Comparison of ENCODE assay signal across 16 cellular contexts in genomic region chr6:169709293-169709692, GRCh38. TPM values are rescaled to one million over a fixed set of nuclear protein-coding genes. Genes with fewer than 3 reads are reported as not detected.
DNase-seq lines count a peak whose midpoint lies in the region; ATAC-seq, FAIRE-seq and TF ChIP-seq lines count a peak whose summit lies in the region.
"Had no signal": no experiment of that assay in that cellular context is flagged by ENCODE, and none has a peak within 500 bp of the region (broad histone marks: within the 10 kb centered on the region; RNA-seq: fewer than 3 reads in every experiment).

No MANE protein-coding gene starts in this region.

- H3K9me3 ChIP-seq in SU-DHL-6 (ENCODE audit: insufficient read depth, low read length) = no peaks in the 10 kb centered on the region
- H3K9me3 ChIP-seq: heart left ventricle, lower lobe of right lung, right atrium auricular region had no signal

- intact Hi-C loops in Calu3 (cut with micrococcal nuclease; ENCODE audit: unreplicated experiment) = no loop called here

- H3K4me3 ChIP-seq in SU-DHL-6 (ENCODE audit: insufficient read depth, low read length, poor library complexity, severe bottlenecking) = no peak overlapping the region
- H3K4me3 ChIP-seq: heart left ventricle, lower lobe of right lung, right atrium auricular region had no signal

- CTCF ChIA-PET in Calu3 (lab: Charles Lee) = no interaction called here
- CTCF ChIA-PET in GM10248 (lab: Yijun Ruan, JAX) = interaction anchor here (1.2 to 1.6 kb wide), 5 partner anchors 8 to 122 kb away, joined by 3 to 9 read pairs (median 5); no protein-coding TSS in a partner anchor

- H2AFZ ChIP-seq in SU-DHL-6 (ENCODE audit: low read depth, low read length, severe bottlenecking) = no peak overlapping the region

- H3K9me3 Mint-ChIP-seq in Calu3 (ENCODE audit: low read depth, unreplicated experiment) = no peaks in the 10 kb centered on the region

- no peak overlapping the region for H3K4me2 ChIP-seq in SU-DHL-6 (ENCODE audit: low read depth, low read length, poor library complexity, severe bottlenecking)

- no peaks in the 10 kb centered on the region for H3K4me1 Mint-ChIP-seq in Calu3 (ENCODE audit: low read depth, unreplicated experiment)

- peaks cover 25% of the 10 kb centered on the region for H3K36me3 Mint-ChIP-seq in Calu3 (ENCODE audit: insufficient read depth, unreplicated experiment)

- H3K36me3 ChIP-seq in SU-DHL-6 (ENCODE audit: low read length) = peaks cover 30% of the 10 kb centered on the region

- peak; percentile 50 for ATAC-seq in GM18858 (IDR thresholded peaks at IDR 0.05; ENCODE audit: unreplicated experiment)
- peak; percentile 75 for ATAC-seq in HG02973 (IDR thresholded peaks at IDR 0.05; ENCODE audit: unreplicated experiment)
- ATAC-seq: HCT116, heart left ventricle, lower lobe of right lung had no signal

- no peaks in the 10 kb centered on the region for H3K27me3 ChIP-seq in SU-DHL-6 (ENCODE audit: low read length)
- H3K27me3 ChIP-seq: heart left ventricle, right atrium auricular region had no signal

- DNase-seq in DMS153 (lab: John Stamatoyannopoulos, UW) = no peak
- DNase-seq in Calu3 = no peak
- no peak for DNase-seq in GM10248 (ENCODE audit: extremely low spot score)
- DNase-seq: AML-193, GF-D8, heart left ventricle, lower lobe of right lung, NCI-H2029 treated with DMSO at 0.1 percent for 48 hours, NCI-H446 treated with DMSO at 0.1 percent for 48 hours, SHP77 had no signal

- BruUV-seq in Calu3 (replicated peaks; lab: Mats Ljungman, UMichigan) = no TSS peak

- no peak overlapping the region for H3K9ac ChIP-seq in SU-DHL-6 (ENCODE audit: low read length)

- H3K27ac ChIP-seq in SU-DHL-6 (ENCODE audit: low read depth, low read length) = peak overlapping the region; percentile 23; the same call in 1 of the 2 replicates
- H3K27ac ChIP-seq: heart left ventricle, lower lobe of right lung, right atrium auricular region had no signal

- peaks cover 57% of the 10 kb centered on the region for H3F3A ChIP-seq in SU-DHL-6 (ENCODE audit: insufficient read depth)

- TF ChIP-seq CTCF in SU-DHL-6 (IDR thresholded peaks at IDR 0.05; ENCODE audit: insufficient read depth, low read length, poor library complexity, severe bottlenecking) (no peak), Calu3 (IDR thresholded peaks at IDR 0.05; ENCODE audit: unreplicated experiment) (no peak), GM10248 (IDR thresholded peaks at IDR 0.05; ENCODE audit: control extremely low read depth, extremely low read depth, low read depth, missing control alignments) (no peak)

- peaks cover 16% of the 10 kb centered on the region for H3K79me2 ChIP-seq in SU-DHL-6 (ENCODE audit: insufficient read depth, low read length)

- no peak overlapping the region for H3K27ac Mint-ChIP-seq in Calu3 (ENCODE audit: unreplicated experiment)

- H3K9me2 ChIP-seq in SU-DHL-6 (replicated peaks; ENCODE audit: insufficient read depth, low read length) = no peaks in the 10 kb centered on the region

- no peaks in the 10 kb centered on the region for H3K27me3 Mint-ChIP-seq in Calu3 (ENCODE audit: unreplicated experiment)

- POLR2A ChIA-PET in GM10248 (lab: Yijun Ruan, JAX) = interaction anchor here (1.6 kb wide), 1 partner anchor 8 kb away, joined by 4 read pairs; the partner anchor contains the start of genes C6orf120 and WDR27

- no peak overlapping the region for H3K4me3 Mint-ChIP-seq in Calu3 (ENCODE audit: low read depth, unreplicated experiment)

- H4K20me1 ChIP-seq in SU-DHL-6 (ENCODE audit: low read depth, low read length) = peaks cover 4% of the 10 kb centered on the region

- peak; percentile 11 for FAIRE-seq in G401.6 (lab: Jason Lieb, UNC)

RNA-seq across cellular contexts. Expression of gene C6orf120, which starts 7.4 kb away (rescaled TPM):
- total RNA-seq in Calu3 (2022) = 20.9 and 25.0 TPM in 2 replicates

RNA-seq across cellular contexts. Expression of gene WDR27, which starts 7.5 kb away (rescaled TPM):
- total RNA-seq in Calu3 (2022) = 70.6 and 77.9 TPM in 2 replicates

RNA-seq across cellular contexts. Expression of gene PHF10, which starts 15.0 kb away (rescaled TPM):
- total RNA-seq in Calu3 (2022) = 33.7 and 47.8 TPM in 2 replicates

RNA-seq across cellular contexts. Expression of gene DYNLT2, which starts 42.1 kb away (rescaled TPM):
- total RNA-seq in Calu3 (2022) = 2.7 and 3.4 TPM in 2 replicates

RNA-seq across cellular contexts. Expression of gene ERMARD, which starts 42.1 kb away (rescaled TPM):
- total RNA-seq in Calu3 (2022) = 16.2 and 22.0 TPM in 2 replicates
